ENCODE assay signal across 1 cellular context in the genomic region with DNA sequence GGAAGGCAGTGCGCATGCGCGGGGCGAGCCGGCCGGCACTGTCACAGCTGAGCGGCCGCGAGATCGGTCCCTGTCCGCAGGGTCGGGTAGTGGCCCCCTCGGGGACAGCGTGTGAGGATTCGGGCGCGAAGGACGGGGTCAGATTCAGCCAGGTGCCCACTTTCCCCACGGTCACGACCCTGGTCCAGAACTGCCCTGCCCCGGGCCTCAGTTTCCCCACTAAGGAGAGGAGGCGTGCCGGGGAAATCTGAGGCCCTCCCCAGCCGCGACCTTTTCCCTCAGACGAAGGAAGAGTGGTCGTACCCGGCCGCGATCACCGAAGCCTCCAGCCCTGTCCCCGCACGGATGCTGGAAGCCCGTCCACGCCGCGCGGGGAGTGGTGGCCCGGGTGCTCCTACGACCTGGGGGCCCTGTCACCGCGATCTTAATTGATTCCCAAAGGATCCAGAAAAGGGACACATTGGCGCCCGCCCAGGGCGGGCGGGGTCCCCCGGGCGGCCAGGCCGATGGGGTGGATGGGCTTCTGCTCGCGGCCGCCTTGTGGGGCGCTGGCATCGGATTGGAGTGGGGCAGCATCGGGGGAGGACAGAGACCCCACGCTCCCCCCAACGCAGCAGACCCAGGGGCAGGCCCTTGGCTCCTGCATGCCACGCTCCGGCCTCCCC.
TF ChIP-seq lines count a peak whose summit lies in the region.

No MANE protein-coding gene starts in this region.

TF ChIP-seq in K562, 482 proteins besides CTCF, POLR2A, EP300 and RAD21 (continued from another document and continues in another):
- TF ChIP-seq, protein P1, sequence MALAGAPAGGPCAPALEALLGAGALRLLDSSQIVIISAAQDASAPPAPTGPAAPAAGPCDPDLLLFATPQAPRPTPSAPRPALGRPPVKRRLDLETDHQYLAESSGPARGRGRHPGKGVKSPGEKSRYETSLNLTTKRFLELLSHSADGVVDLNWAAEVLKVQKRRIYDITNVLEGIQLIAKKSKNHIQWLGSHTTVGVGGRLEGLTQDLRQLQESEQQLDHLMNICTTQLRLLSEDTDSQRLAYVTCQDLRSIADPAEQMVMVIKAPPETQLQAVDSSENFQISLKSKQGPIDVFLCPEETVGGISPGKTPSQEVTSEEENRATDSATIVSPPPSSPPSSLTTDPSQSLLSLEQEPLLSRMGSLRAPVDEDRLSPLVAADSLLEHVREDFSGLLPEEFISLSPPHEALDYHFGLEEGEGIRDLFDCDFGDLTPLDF (CRISPR knock-in tag; IDR thresholded peaks at IDR 0.05) = no peak
- no peak for TF ChIP-seq HDAC3 (IDR thresholded peaks at IDR 0.05; ENCODE audit: borderline replicate concordance, partially characterized antibody)
- TF ChIP-seq CBX3 (IDR thresholded peaks at IDR 0.05; ENCODE audit: borderline replicate concordance in 1 of 2, low read length in 2 of 2) = no peak
- no peak for TF ChIP-seq ZEB2 (IDR thresholded peaks at IDR 0.05)
- 0 out of 2 replicates have a peak, but pooled peaks have one; percentile 20 for TF ChIP-seq NR4A1 (CRISPR knock-in tag; IDR thresholded peaks at IDR 0.05)
- no peak for TF ChIP-seq NR4A1 (tag; IDR thresholded peaks at IDR 0.05)
- TF ChIP-seq BHLHE40 (IDR thresholded peaks at IDR 0.05; ENCODE audit: low read length) = no peak
- no peak for TF ChIP-seq ZNF133 (CRISPR knock-in tag; IDR thresholded peaks at IDR 0.05)
- peak; percentile 14; the same call in 1 of the 2 replicates for TF ChIP-seq MECOM (CRISPR knock-in tag; IDR thresholded peaks at IDR 0.05)
- TF ChIP-seq, protein P2, sequence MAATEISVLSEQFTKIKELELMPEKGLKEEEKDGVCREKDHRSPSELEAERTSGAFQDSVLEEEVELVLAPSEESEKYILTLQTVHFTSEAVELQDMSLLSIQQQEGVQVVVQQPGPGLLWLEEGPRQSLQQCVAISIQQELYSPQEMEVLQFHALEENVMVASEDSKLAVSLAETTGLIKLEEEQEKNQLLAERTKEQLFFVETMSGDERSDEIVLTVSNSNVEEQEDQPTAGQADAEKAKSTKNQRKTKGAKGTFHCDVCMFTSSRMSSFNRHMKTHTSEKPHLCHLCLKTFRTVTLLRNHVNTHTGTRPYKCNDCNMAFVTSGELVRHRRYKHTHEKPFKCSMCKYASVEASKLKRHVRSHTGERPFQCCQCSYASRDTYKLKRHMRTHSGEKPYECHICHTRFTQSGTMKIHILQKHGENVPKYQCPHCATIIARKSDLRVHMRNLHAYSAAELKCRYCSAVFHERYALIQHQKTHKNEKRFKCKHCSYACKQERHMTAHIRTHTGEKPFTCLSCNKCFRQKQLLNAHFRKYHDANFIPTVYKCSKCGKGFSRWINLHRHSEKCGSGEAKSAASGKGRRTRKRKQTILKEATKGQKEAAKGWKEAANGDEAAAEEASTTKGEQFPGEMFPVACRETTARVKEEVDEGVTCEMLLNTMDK (IDR thresholded peaks at IDR 0.05; ENCODE audit: borderline replicate concordance, insufficient read depth, low read depth, low read length, poor library complexity, severe bottlenecking) = no peak
- no peak for TF ChIP-seq ILF3 (IDR thresholded peaks at IDR 0.05; ENCODE audit: borderline replicate concordance)
- TF ChIP-seq BCOR (IDR thresholded peaks at IDR 0.05) = peak; percentile 80
- TF ChIP-seq NR1H2 (CRISPR knock-in tag; IDR thresholded peaks at IDR 0.05) = no peak
- peak; percentile 35 to 64; a peak in 3 of 4 replicates for TF ChIP-seq SIN3A (IDR thresholded peaks at IDR 0.05; ENCODE audit: borderline replicate concordance in 2 of 2, control insufficient read depth in 1 of 2, low read depth in 2 of 2, low read length in 2 of 2)
- no peak; the same call in 1 of the 2 replicates for TF ChIP-seq CREM (IDR thresholded peaks at IDR 0.05; ENCODE audit: low read depth)
- TF ChIP-seq MBD2 (IDR thresholded peaks at IDR 0.05; ENCODE audit: borderline replicate concordance, low read depth) = no peak
- peak; percentile 61; the same call in 1 of the 2 replicates for TF ChIP-seq SP1 (CRISPR knock-in tag; IDR thresholded peaks at IDR 0.05)
- no peak for TF ChIP-seq ZNF274 (IDR thresholded peaks at IDR 0.05; ENCODE audit: borderline replicate concordance, low read depth, low read length)
- no peak for TF ChIP-seq ZBTB1 (CRISPR knock-in tag; IDR thresholded peaks at IDR 0.05; ENCODE audit: borderline replicate concordance, low read depth)
- no peak for TF ChIP-seq KLF16 (IDR thresholded peaks at IDR 0.05)
- TF ChIP-seq, protein P3, sequence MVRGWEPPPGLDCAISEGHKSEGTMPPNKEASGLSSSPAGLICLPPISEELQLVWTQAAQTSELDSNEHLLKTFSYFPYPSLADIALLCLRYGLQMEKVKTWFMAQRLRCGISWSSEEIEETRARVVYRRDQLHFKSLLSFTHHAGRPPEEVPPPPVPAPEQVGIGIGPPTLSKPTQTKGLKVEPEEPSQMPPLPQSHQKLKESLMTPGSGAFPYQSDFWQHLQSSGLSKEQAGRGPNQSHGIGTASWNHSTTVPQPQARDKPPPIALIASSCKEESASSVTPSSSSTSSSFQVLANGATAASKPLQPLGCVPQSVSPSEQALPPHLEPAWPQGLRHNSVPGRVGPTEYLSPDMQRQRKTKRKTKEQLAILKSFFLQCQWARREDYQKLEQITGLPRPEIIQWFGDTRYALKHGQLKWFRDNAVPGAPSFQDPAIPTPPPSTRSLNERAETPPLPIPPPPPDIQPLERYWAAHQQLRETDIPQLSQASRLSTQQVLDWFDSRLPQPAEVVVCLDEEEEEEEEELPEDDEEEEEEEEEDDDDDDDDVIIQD (CRISPR knock-in tag; IDR thresholded peaks at IDR 0.05) = no peak
- peak; percentile 95 for TF ChIP-seq MEIS2 (IDR thresholded peaks at IDR 0.05; ENCODE audit: partially characterized antibody)
- no peak for TF ChIP-seq NFE2L1 (tag; IDR thresholded peaks at IDR 0.05; ENCODE audit: borderline replicate concordance, low read depth)
- TF ChIP-seq DACH1 (IDR thresholded peaks at IDR 0.05; ENCODE audit: partially characterized antibody) = peak; percentile 76
- no peak for TF ChIP-seq SNRNP70 (optimal IDR thresholded peaks at IDR 0.05; ENCODE audit: low read depth, low read length)
- TF ChIP-seq, protein P4, sequence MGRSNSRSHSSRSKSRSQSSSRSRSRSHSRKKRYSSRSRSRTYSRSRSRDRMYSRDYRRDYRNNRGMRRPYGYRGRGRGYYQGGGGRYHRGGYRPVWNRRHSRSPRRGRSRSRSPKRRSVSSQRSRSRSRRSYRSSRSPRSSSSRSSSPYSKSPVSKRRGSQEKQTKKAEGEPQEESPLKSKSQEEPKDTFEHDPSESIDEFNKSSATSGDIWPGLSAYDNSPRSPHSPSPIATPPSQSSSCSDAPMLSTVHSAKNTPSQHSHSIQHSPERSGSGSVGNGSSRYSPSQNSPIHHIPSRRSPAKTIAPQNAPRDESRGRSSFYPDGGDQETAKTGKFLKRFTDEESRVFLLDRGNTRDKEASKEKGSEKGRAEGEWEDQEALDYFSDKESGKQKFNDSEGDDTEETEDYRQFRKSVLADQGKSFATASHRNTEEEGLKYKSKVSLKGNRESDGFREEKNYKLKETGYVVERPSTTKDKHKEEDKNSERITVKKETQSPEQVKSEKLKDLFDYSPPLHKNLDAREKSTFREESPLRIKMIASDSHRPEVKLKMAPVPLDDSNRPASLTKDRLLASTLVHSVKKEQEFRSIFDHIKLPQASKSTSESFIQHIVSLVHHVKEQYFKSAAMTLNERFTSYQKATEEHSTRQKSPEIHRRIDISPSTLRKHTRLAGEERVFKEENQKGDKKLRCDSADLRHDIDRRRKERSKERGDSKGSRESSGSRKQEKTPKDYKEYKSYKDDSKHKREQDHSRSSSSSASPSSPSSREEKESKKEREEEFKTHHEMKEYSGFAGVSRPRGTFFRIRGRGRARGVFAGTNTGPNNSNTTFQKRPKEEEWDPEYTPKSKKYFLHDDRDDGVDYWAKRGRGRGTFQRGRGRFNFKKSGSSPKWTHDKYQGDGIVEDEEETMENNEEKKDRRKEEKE (IDR thresholded peaks at IDR 0.05; ENCODE audit: borderline replicate concordance in 1 of 2, control insufficient read depth in 1 of 2, low read depth in 2 of 2, low read length in 1 of 2) = no peak
- TF ChIP-seq SAFB2 (IDR thresholded peaks at IDR 0.05; ENCODE audit: borderline replicate concordance, low read depth, low read length, severe bottlenecking) = no peak
- TF ChIP-seq, protein P5, sequence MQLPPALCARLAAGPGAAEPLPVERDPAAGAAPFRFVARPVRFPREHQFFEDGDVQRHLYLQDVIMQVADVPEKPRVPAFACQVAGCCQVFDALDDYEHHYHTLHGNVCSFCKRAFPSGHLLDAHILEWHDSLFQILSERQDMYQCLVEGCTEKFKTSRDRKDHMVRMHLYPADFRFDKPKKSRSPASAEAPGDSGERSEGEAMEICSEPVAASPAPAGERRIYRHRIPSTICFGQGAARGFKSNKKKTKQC (CRISPR knock-in tag; IDR thresholded peaks at IDR 0.05) = no peak
- no peak for TF ChIP-seq HEY1 (CRISPR knock-in tag; IDR thresholded peaks at IDR 0.05; ENCODE audit: borderline replicate concordance)
- TF ChIP-seq, protein P6, sequence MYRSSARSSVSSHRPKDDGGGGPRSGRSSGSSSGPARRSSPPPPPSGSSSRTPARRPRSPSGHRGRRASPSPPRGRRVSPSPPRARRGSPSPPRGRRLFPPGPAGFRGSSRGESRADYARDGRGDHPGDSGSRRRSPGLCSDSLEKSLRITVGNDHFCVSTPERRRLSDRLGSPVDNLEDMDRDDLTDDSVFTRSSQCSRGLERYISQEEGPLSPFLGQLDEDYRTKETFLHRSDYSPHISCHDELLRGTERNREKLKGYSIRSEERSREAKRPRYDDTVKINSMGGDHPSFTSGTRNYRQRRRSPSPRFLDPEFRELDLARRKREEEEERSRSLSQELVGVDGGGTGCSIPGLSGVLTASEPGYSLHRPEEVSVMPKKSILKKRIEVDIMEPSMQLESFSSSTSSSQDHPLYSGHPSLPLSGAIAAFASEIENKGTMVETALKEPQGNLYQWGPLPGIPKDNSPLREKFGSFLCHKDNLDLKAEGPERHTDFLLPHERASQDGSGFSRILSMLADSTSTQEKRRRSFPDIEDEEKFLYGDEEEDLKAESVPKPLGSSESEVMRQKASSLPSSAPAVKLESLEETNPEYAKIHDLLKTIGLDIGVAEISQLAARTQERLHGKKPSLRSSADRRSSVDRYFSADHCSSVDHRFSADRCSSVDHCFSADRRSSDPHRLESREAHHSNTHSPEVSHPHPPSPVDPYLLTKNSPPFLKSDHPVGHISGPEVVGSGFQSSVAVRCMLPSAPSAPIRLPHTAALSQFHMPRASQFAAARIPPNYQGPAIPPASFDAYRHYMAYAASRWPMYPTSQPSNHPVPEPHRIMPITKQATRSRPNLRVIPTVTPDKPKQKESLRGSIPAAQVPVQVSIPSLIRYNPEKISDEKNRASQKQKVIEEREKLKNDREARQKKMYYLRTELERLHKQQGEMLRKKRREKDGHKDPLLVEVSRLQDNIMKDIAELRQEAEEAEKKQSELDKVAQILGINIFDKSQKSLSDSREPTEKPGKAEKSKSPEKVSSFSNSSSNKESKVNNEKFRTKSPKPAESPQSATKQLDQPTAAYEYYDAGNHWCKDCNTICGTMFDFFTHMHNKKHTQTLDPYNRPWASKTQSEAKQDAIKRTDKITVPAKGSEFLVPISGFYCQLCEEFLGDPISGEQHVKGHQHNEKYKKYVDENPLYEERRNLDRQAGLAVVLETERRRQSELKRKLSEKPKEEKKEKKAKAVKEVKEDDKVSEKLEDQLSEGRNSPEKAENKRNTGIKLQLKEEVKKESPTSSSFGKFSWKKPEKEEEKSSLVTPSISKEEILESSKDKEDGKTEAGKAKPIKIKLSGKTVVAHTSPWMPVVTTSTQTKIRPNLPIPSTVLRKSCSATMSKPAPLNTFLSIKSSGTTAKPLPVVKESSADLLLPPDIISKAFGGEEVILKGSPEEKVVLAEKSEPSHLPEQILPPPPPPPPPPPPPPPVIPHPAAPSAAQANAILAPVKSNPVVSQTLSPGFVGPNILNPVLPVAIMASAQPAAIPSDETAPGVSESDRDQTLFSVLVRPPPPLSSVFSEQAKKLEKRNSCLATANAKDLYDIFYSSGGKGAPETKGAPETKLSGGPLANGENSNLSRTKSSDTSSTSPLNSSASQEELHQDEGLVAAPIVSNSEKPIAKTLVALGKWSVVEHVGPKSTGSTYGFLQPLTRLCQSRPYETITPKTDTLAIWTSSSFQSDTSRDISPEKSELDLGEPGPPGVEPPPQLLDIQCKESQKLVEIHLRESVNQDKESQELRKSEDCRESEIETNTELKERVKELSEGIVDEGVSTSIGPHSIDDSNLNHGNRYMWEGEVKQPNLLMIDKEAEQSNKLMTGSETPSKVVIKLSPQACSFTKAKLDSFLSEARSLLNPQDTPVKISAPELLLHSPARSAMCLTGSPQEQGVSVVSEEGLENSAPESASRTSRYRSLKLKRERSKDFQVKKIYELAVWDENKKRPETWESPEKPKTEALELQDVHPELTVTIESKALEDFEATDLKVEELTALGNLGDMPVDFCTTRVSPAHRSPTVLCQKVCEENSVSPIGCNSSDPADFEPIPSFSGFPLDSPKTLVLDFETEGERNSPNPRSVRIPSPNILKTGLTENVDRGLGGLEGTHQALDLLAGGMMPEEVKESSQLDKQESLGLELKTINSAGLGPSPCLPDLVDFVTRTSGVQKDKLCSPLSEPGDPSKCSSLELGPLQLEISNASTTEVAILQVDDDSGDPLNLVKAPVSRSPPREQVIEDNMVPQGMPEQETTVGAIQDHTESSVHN (IDR thresholded peaks at IDR 0.05; ENCODE audit: borderline replicate concordance in 1 of 2, low read depth in 1 of 2) = no peak
- no peak for TF ChIP-seq ZNF644 (tag; IDR thresholded peaks at IDR 0.05; ENCODE audit: low read depth)
- TF ChIP-seq, protein P7, sequence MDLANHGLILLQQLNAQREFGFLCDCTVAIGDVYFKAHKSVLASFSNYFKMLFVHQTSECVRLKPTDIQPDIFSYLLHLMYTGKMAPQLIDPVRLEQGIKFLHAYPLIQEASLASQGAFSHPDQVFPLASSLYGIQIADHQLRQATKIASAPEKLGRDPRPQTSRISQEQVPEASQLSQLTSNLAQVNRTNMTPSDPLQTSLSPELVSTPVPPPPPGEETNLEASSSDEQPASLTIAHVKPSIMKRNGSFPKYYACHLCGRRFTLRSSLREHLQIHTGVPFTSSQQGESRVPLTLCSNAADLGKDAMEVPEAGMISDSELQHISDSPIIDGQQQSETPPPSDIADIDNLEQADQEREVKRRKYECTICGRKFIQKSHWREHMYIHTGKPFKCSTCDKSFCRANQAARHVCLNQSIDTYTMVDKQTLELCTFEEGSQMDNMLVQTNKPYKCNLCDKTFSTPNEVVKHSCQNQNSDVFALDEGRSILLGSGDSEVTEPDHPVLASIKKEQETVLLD (IDR thresholded peaks at IDR 0.05) = peak; percentile 97
- TF ChIP-seq SIRT6 (IDR thresholded peaks at IDR 0.05; ENCODE audit: low read depth, low read length) = no peak
- TF ChIP-seq, protein P8, sequence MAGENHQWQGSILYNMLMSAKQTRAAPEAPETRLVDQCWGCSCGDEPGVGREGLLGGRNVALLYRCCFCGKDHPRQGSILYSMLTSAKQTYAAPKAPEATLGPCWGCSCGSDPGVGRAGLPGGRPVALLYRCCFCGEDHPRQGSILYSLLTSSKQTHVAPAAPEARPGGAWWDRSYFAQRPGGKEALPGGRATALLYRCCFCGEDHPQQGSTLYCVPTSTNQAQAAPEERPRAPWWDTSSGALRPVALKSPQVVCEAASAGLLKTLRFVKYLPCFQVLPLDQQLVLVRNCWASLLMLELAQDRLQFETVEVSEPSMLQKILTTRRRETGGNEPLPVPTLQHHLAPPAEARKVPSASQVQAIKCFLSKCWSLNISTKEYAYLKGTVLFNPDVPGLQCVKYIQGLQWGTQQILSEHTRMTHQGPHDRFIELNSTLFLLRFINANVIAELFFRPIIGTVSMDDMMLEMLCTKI (IDR thresholded peaks at IDR 0.05; ENCODE audit: partially characterized antibody) = no peak
- no peak for TF ChIP-seq ZNF79 (CRISPR knock-in tag; IDR thresholded peaks at IDR 0.05; ENCODE audit: low read depth)
